ENCODE assay signal across 16 cellular contexts in the genomic region with DNA sequence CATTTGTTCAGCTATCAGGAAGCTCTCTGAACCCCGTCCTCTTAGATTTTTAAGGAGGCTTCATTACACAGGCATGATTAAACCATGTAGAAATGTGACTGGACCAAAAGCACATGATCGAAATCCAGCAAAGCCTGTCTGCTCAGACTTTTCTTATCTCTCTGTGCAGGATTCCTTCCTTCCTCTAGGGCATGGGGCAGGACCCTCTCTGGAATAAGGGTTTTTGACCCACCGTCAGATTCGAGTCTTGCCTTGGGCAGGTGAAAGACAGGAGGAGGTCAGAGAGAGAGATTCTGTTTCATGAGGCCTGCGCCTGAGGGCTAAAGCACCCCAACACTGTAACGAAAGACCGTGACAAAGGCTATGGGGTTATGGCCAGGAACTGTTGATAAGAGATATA.
"Had no signal": no experiment of that assay in that cellular context is flagged by ENCODE, and none has a peak within 500 bp of the region (broad histone marks: within the 10 kb centered on the region; RNA-seq: fewer than 3 reads in every experiment).

No MANE protein-coding gene starts in this region.

- DNase-seq: activated CD4-positive, alpha-beta memory T cell treated with anti-CD3 and anti-CD28 coated beads for 36 hours; activated CD8-positive, alpha-beta memory T cell treated with anti-CD3 and anti-CD28 coated beads, Interleukin-2, amount 50 U/mL, for 4 hours; activated naive CD4-positive, alpha-beta T cell treated with Interleukin-2 at 50 U/mL for 16 hours; dermis blood vessel endothelial cell; left colon; sigmoid colon; SK-N-SH; stimulated activated CD4-positive, alpha-beta T cell treated with anti-CD3 and anti-CD28 coated beads, Interleukin-2, amount 100 ng/mL, for 48 hours; stimulated activated naive CD4-positive, alpha-beta T cell treated with Interleukin-2 at 50 U/mL for 16 hours; testis had no signal

- H3K4me3 ChIP-seq: sigmoid colon, testis had no signal

- H3K4me1 ChIP-seq: testis had no signal

- H3K36me3 Mint-ChIP-seq: activated CD4-positive, alpha-beta memory T cell treated with anti-CD3 and anti-CD28 coated beads for 36 hours; natural killer cell treated with Interleukin-12 subunit alpha and Interleukin-12 subunit beta and Interleukin-15 and Interleukin-18, amount 100 ng/mL, for 72 hours had no signal

- H3K36me3 ChIP-seq: sigmoid colon had no signal

- H3K9me2 ChIP-seq: SK-N-SH had no signal

- H3K4me3 Mint-ChIP-seq: activated CD4-positive, alpha-beta memory T cell treated with anti-CD3 and anti-CD28 coated beads for 36 hours; central memory CD8-positive, alpha-beta T cell; natural killer cell treated with Interleukin-12 subunit alpha and Interleukin-12 subunit beta and Interleukin-15 and Interleukin-18, amount 100 ng/mL, for 72 hours; T-helper 1 cell treated with Interleukin-12 subunit alpha and Interleukin-12 subunit beta and Interleukin-4 antibody, amounts not matched to agents 30 μg/mL and 1 μg/mL, for 36 hours had no signal

- H3K4me2 ChIP-seq: SK-N-SH had no signal

- H3K27ac Mint-ChIP-seq: activated CD4-positive, alpha-beta memory T cell treated with anti-CD3 and anti-CD28 coated beads for 36 hours; natural killer cell treated with Interleukin-12 subunit alpha and Interleukin-12 subunit beta and Interleukin-15 and Interleukin-18, amount 100 ng/mL, for 72 hours; T-helper 1 cell treated with Interleukin-12 subunit alpha and Interleukin-12 subunit beta and Interleukin-4 antibody, amounts not matched to agents 30 μg/mL and 1 μg/mL, for 36 hours had no signal

- ATAC-seq: activated CD4-positive, CD25-positive, alpha-beta regulatory T cell treated with anti-CD3 and anti-CD28 coated beads, Interleukin-2, amount 50 U/mL, for 24 hours; esophagus mucosa; left colon; natural killer cell treated with Interleukin-12 subunit alpha and Interleukin-12 subunit beta and Interleukin-15 and Interleukin-18, amount 100 ng/mL, for 72 hours; Right ventricle myocardium inferior had no signal

- H3K9me3 Mint-ChIP-seq: activated CD4-positive, alpha-beta memory T cell treated with anti-CD3 and anti-CD28 coated beads for 36 hours; central memory CD8-positive, alpha-beta T cell; natural killer cell treated with Interleukin-12 subunit alpha and Interleukin-12 subunit beta and Interleukin-15 and Interleukin-18, amount 100 ng/mL, for 72 hours; T-helper 1 cell treated with Interleukin-12 subunit alpha and Interleukin-12 subunit beta and Interleukin-4 antibody, amounts not matched to agents 30 μg/mL and 1 μg/mL, for 36 hours had no signal

- H3K27me3 Mint-ChIP-seq: activated CD4-positive, alpha-beta memory T cell treated with anti-CD3 and anti-CD28 coated beads for 36 hours; central memory CD8-positive, alpha-beta T cell had no signal

- H3K9me3 ChIP-seq: sigmoid colon, SK-N-SH, testis had no signal

- H3K27me3 ChIP-seq: sigmoid colon, testis had no signal

- H3K9ac ChIP-seq: SK-N-SH had no signal

- H3K27ac ChIP-seq: testis had no signal
